11 cellular contexts compared by ENCODE assay signal in genomic region chr9:121725008-121725795, GRCh38.
DNase-seq lines count a peak whose midpoint lies in the region; ATAC-seq and TF ChIP-seq lines count a peak whose summit lies in the region.
"Had no signal": no experiment of that assay in that cellular context is flagged by ENCODE, and none has a peak within 500 bp of the region (broad histone marks: within the 10 kb centered on the region; RNA-seq: fewer than 3 reads in every experiment).

No MANE protein-coding gene starts in this region.

- CTCF ChIA-PET in CD4-positive, alpha-beta memory T cell (lab: Charles Lee; ENCODE audit: partially characterized antibody), result no interaction called here

- H3K9me3 ChIP-seq in fibroblast of lung (ENCODE audit: control insufficient read depth, insufficient read depth, low read depth, low read length) (no peaks in the 10 kb centered on the region), muscle layer of duodenum (ENCODE audit: control insufficient read depth in 1 of 2, low read length in 2 of 2) (no peaks in the 10 kb centered on the region), vagina (no peaks in the 10 kb centered on the region)
- H3K9me3 ChIP-seq in CD4-positive, alpha-beta memory T cell (ENCODE audit: control insufficient read depth in 1 of 2, low read length in 2 of 2), result no peaks in the 10 kb centered on the region

- no peaks in the 10 kb centered on the region for H3K36me3 Mint-ChIP-seq in CD4-positive, alpha-beta memory T cell

- H3K27me3 Mint-ChIP-seq in CD4-positive, alpha-beta memory T cell, result peaks cover 2 to 6% of the 10 kb centered on the region in 2 donors

- POLR2A ChIA-PET in CD4-positive, alpha-beta memory T cell (lab: Charles Lee; ENCODE audit: partially characterized antibody), result no interaction called here

- no peak overlapping the region for H3K4me3 Mint-ChIP-seq in CD4-positive, alpha-beta memory T cell
- H3K4me3 Mint-ChIP-seq: activated T-helper 17 cell treated with anti-CD3 and anti-CD28 coated beads, Interleukin-2, amount 50 U/mL, for 72 hours; B cell had no signal

- DNase-seq in NCI-H2227 (lab: John Stamatoyannopoulos, UW; ENCODE audit: unreplicated experiment), result peak; percentile 18
- DNase-seq in NCI-H2227 treated with DMSO at 0.1 percent for 48 hours (lab: John Stamatoyannopoulos, UW), result no peak
- peak; percentile 99 to 100 for DNase-seq in fibroblast of lung (ENCODE audit: low read depth in 2 of 2)
- DNase-seq in vagina (ENCODE audit: extremely low spot score in 2 of 2), result peak in 1 of 2 donors; percentile 99
- no peak for DNase-seq in COLO668 (lab: John Stamatoyannopoulos, UW; ENCODE audit: unreplicated experiment)
- no peak for DNase-seq in CD4-positive, alpha-beta memory T cell
- DNase-seq: NCI-H526 had no signal

- no peak overlapping the region for H2AFZ ChIP-seq in fibroblast of lung (ENCODE audit: low read length)

- intact Hi-C loops in vagina (cut with DNase I), result no loop called here
- intact Hi-C loops in CD4-positive, alpha-beta memory T cell (cut with micrococcal nuclease), result no loop called here

- peak overlapping the region; percentile 56 for H3K4me2 ChIP-seq in fibroblast of lung (ENCODE audit: extremely low read depth, insufficient read depth, low read length)

- TF ChIP-seq CTCF in fibroblast of lung (conservative IDR thresholded peaks at IDR 0.05 in 1 of 2, IDR thresholded peaks at IDR 0.05 in 1 of 2; ENCODE audit: low read depth in 1 of 2, low read length in 2 of 2) (no peak), vagina (IDR thresholded peaks at IDR 0.05) (no peak)

- H4K20me1 ChIP-seq in fibroblast of lung (ENCODE audit: control insufficient read depth, extremely low read depth, insufficient read depth, low read length), result no peaks in the 10 kb centered on the region

- H3K36me3 ChIP-seq in fibroblast of lung (ENCODE audit: control insufficient read depth, insufficient read depth, low read length), result no peaks in the 10 kb centered on the region
- H3K36me3 ChIP-seq in muscle layer of duodenum (ENCODE audit: control insufficient read depth in 1 of 2, insufficient read depth in 2 of 2, low read length in 2 of 2), result no peaks in the 10 kb centered on the region
- no peaks in the 10 kb centered on the region for H3K36me3 ChIP-seq in vagina
- no peaks in the 10 kb centered on the region for H3K36me3 ChIP-seq in CD4-positive, alpha-beta memory T cell (ENCODE audit: insufficient read depth, low read length)

- peaks cover 0 to 3% (median 0%) of the 10 kb centered on the region in 4 donors for H3K4me1 Mint-ChIP-seq in CD4-positive, alpha-beta memory T cell
- H3K4me1 Mint-ChIP-seq: activated T-helper 17 cell treated with anti-CD3 and anti-CD28 coated beads, Interleukin-2, amount 50 U/mL, for 72 hours; B cell had no signal

- TF ChIP-seq POLR2A in vagina (IDR thresholded peaks at IDR 0.05), result no peak

- H3K27me3 ChIP-seq in fibroblast of lung (ENCODE audit: control insufficient read depth, insufficient read depth, low read length), result no peaks in the 10 kb centered on the region
- no peaks in the 10 kb centered on the region for H3K27me3 ChIP-seq in muscle layer of duodenum (ENCODE audit: low read depth, low read length)
- no peaks in the 10 kb centered on the region for H3K27me3 ChIP-seq in vagina
- no peaks in the 10 kb centered on the region for H3K27me3 ChIP-seq in CD4-positive, alpha-beta memory T cell (ENCODE audit: insufficient read depth, low read length)

- H3K9me3 Mint-ChIP-seq in CD4-positive, alpha-beta memory T cell, result no peaks in the 10 kb centered on the region
- H3K9me3 Mint-ChIP-seq: activated T-helper 17 cell treated with anti-CD3 and anti-CD28 coated beads, Interleukin-2, amount 50 U/mL, for 72 hours had no signal

- no peak for ATAC-seq in HG03378 (IDR thresholded peaks at IDR 0.05; ENCODE audit: unreplicated experiment)
- ATAC-seq: activated T-helper 17 cell treated with anti-CD3 and anti-CD28 coated beads, Interleukin-2, amount 50 U/mL, for 72 hours had no signal

- H3K79me2 ChIP-seq in fibroblast of lung (ENCODE audit: control insufficient read depth, insufficient read depth, low read length), result no peaks in the 10 kb centered on the region

- H3K27ac ChIP-seq in fibroblast of lung (ENCODE audit: insufficient read depth, low read length), result peak overlapping the region; percentile 80
- peak overlapping the region; percentile 81 for H3K27ac ChIP-seq in muscle layer of duodenum (ENCODE audit: low read length)
- H3K27ac ChIP-seq in vagina, result peak overlapping the region; percentile 89
- H3K27ac ChIP-seq in CD4-positive, alpha-beta memory T cell (ENCODE audit: low read depth, low read length), result no peak overlapping the region

- H3K4me1 ChIP-seq in fibroblast of lung (ENCODE audit: control insufficient read depth, extremely low read depth, insufficient read depth, low read length) (peaks cover 21% of the 10 kb centered on the region), muscle layer of duodenum (ENCODE audit: control insufficient read depth in 1 of 2, insufficient read depth in 2 of 2, low read length in 2 of 2) (peaks cover 54 to 66% of the 10 kb centered on the region in 2 donors), vagina (peaks cover 93% of the 10 kb centered on the region)
- H3K4me1 ChIP-seq in CD4-positive, alpha-beta memory T cell (ENCODE audit: insufficient read depth, low read length), result no peaks in the 10 kb centered on the region

- H3K27ac Mint-ChIP-seq in CD4-positive, alpha-beta memory T cell, result no peak overlapping the region
- H3K27ac Mint-ChIP-seq: activated T-helper 17 cell treated with anti-CD3 and anti-CD28 coated beads, Interleukin-2, amount 50 U/mL, for 72 hours; B cell had no signal

- H3K4me3 ChIP-seq in fibroblast of lung (replicated peaks in 1 of 4; ENCODE audit: control extremely low read depth in 1 of 4, insufficient read depth in 1 of 4, low read depth in 3 of 4, low read length in 4 of 4) (no peak overlapping the region), muscle layer of duodenum (ENCODE audit: low read depth in 1 of 2, low read length in 2 of 2) (peak overlapping the region in 1 of 2 donors; percentile 12), vagina (no peak overlapping the region)
- H3K4me3 ChIP-seq in CD4-positive, alpha-beta memory T cell (ENCODE audit: low read length in 2 of 2), result no peak overlapping the region

- H3K9ac ChIP-seq in fibroblast of lung (ENCODE audit: insufficient read depth, low read length), result no peak overlapping the region

Comparison
In these comparisons a context has a peak if more than half of its experiments do, and no peak if none do; other contexts are left out.
1. DNase-seq: peak in NCI-H2227 (single experiment) and fibroblast of lung (2 of 2); none in NCI-H2227 treated with DMSO at 0.1 percent for 48 hours (single experiment), COLO668 (single experiment) and CD4-positive, alpha-beta memory T cell (0 of 5).